8 cellular contexts compared by ENCODE assay signal in the genomic region with DNA sequence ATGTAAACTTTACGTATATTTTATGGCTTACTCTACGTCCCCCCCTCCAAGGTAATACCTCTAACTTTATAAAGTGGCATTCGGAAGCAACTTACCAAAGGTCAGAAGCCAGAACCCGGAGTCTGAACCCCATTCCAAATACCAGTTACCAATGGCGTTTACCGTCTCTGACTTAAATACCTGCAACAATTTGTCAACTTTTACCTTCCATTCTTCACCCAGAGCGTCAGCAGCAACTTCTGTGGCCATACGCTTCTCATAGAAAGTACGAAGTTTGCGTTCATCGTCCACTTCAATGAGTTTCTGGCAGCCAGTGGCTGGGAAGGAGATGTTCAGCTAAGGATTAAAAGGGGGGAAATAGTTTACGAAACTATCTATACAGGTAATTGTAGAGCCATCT. TPM values are rescaled to one million over a fixed set of nuclear protein-coding genes. Genes with fewer than 3 reads are reported as not detected.
DNase-seq lines count a peak whose midpoint lies in the region; ATAC-seq and TF ChIP-seq lines count a peak whose summit lies in the region.

No MANE protein-coding gene starts in this region.

- peaks cover 46% of the 10 kb centered on the region for H3K36me3 ChIP-seq in GM23338 (ENCODE audit: insufficient read depth)
- peaks cover 23 to 44% (median 29%) of the 10 kb centered on the region in 4 donors for H3K36me3 ChIP-seq in sigmoid colon

- H4K20me1 ChIP-seq in GM23338 (replicated peaks; ENCODE audit: insufficient read depth), result peaks cover 27% of the 10 kb centered on the region

- no peak for TF ChIP-seq POLR2A in sigmoid colon (IDR thresholded peaks at IDR 0.05)

- TF ChIP-seq CTCF in GM23338 (conservative IDR thresholded peaks at IDR 0.05; ENCODE audit: low read depth in 2 of 2), result no peak
- TF ChIP-seq CTCF in VCaP (conservative IDR thresholded peaks at IDR 0.05), result no peak
- no peak for TF ChIP-seq CTCF in fibroblast of pulmonary artery (IDR thresholded peaks at IDR 0.05; ENCODE audit: low read length, missing control alignments)
- TF ChIP-seq CTCF in sigmoid colon (IDR thresholded peaks at IDR 0.05), result no peak

- peak overlapping the region; percentile 100 for H3K27ac Mint-ChIP-seq in GM23338

- H2AFZ ChIP-seq in GM23338, result no peak overlapping the region

- DNase-seq in GM23338 (ENCODE audit: low spot score) (no peak), fibroblast of pulmonary artery (ENCODE audit: low read depth) (no peak), sigmoid colon (no peak), AG08395 (ENCODE audit: low spot score) (no peak), HUDEP-2 (lab: John Stamatoyannopoulos, UW; ENCODE audit: unreplicated experiment in 76 of 76) (no peak)

- peaks cover 3% of the 10 kb centered on the region; the same call in 2 of the 3 replicates for H3K9me3 Mint-ChIP-seq in GM23338

- 1 to 5% methylated on average over 12 of the region's 12 CpGs for WGBS in sigmoid colon, 2 donors

- peaks cover 45% of the 10 kb centered on the region for H3F3A ChIP-seq in GM23338 (replicated peaks; ENCODE audit: low read depth)

- H3K4me3 ChIP-seq in GM23338 (peak overlapping the region; percentile 97), fibroblast of pulmonary artery (replicated peaks; ENCODE audit: low read depth, low read length) (peak overlapping the region; percentile 73), sigmoid colon (peak overlapping the region; percentile 40 to 67 (median 64))

- peak overlapping the region; percentile 99 for H3K4me2 ChIP-seq in GM23338

- H3K27me3 ChIP-seq in GM23338 (ENCODE audit: insufficient read depth) (no peaks in the 10 kb centered on the region), sigmoid colon (no peaks in the 10 kb centered on the region)

- H3K4me3 Mint-ChIP-seq in GM23338, result peak overlapping the region; percentile 100

- H3K79me2 ChIP-seq in GM23338 (replicated peaks; ENCODE audit: insufficient read depth), result peaks cover 35% of the 10 kb centered on the region

- no peak for TF ChIP-seq EP300 in sigmoid colon (IDR thresholded peaks at IDR 0.05)

- peaks cover 26% of the 10 kb centered on the region for H3K27me3 Mint-ChIP-seq in GM23338 (ENCODE audit: insufficient read depth, low read depth, poor library complexity)

- intact Hi-C loops in sigmoid colon (cut with DNase I), result loop anchor here (10.0 kb wide), 1 partner anchor 254 kb away; a partner anchor contains a TSS

- H3K27ac ChIP-seq in GM23338 (ENCODE audit: low read depth) (peak overlapping the region; percentile 96), VCaP (peak overlapping the region; percentile 93), sigmoid colon (peak overlapping the region; percentile 87 to 93 (median 90))

- peaks cover 23% of the 10 kb centered on the region for H3K4me1 Mint-ChIP-seq in GM23338

- H3K4me1 ChIP-seq in GM23338 (ENCODE audit: insufficient read depth) (peaks cover 23% of the 10 kb centered on the region), sigmoid colon (peaks cover 3 to 30% (median 19%) of the 10 kb centered on the region in 4 donors)

- no peaks in the 10 kb centered on the region for H3K9me2 ChIP-seq in GM23338 (ENCODE audit: insufficient read depth)

- H3K9me3 ChIP-seq in sigmoid colon, result no peaks in the 10 kb centered on the region

- ATAC-seq in GM23338 (no peak), HG03139 (IDR thresholded peaks at IDR 0.05; ENCODE audit: unreplicated experiment) (no peak), GM18519 (IDR thresholded peaks at IDR 0.05; ENCODE audit: low FRiP score, unreplicated experiment) (no peak)

- H3K36me3 Mint-ChIP-seq in GM23338 (ENCODE audit: low read depth), result peaks cover 61% of the 10 kb centered on the region

TF ChIP-seq in GM23338, 12 proteins besides CTCF, POLR2A, EP300 and RAD21 (continues in another document):
- no peak for TF ChIP-seq ZNF331 (CRISPR knock-in tag; IDR thresholded peaks at IDR 0.05; ENCODE audit: low read depth)
- TF ChIP-seq ZNF114 (CRISPR knock-in tag; IDR thresholded peaks at IDR 0.05), result no peak
- TF ChIP-seq CREB1 (CRISPR knock-in tag; IDR thresholded peaks at IDR 0.05; ENCODE audit: low read depth), result no peak
- TF ChIP-seq EZH2 (IDR thresholded peaks at IDR 0.05; ENCODE audit: low read depth, unreplicated experiment), result no peak
- TF ChIP-seq, protein P1, sequence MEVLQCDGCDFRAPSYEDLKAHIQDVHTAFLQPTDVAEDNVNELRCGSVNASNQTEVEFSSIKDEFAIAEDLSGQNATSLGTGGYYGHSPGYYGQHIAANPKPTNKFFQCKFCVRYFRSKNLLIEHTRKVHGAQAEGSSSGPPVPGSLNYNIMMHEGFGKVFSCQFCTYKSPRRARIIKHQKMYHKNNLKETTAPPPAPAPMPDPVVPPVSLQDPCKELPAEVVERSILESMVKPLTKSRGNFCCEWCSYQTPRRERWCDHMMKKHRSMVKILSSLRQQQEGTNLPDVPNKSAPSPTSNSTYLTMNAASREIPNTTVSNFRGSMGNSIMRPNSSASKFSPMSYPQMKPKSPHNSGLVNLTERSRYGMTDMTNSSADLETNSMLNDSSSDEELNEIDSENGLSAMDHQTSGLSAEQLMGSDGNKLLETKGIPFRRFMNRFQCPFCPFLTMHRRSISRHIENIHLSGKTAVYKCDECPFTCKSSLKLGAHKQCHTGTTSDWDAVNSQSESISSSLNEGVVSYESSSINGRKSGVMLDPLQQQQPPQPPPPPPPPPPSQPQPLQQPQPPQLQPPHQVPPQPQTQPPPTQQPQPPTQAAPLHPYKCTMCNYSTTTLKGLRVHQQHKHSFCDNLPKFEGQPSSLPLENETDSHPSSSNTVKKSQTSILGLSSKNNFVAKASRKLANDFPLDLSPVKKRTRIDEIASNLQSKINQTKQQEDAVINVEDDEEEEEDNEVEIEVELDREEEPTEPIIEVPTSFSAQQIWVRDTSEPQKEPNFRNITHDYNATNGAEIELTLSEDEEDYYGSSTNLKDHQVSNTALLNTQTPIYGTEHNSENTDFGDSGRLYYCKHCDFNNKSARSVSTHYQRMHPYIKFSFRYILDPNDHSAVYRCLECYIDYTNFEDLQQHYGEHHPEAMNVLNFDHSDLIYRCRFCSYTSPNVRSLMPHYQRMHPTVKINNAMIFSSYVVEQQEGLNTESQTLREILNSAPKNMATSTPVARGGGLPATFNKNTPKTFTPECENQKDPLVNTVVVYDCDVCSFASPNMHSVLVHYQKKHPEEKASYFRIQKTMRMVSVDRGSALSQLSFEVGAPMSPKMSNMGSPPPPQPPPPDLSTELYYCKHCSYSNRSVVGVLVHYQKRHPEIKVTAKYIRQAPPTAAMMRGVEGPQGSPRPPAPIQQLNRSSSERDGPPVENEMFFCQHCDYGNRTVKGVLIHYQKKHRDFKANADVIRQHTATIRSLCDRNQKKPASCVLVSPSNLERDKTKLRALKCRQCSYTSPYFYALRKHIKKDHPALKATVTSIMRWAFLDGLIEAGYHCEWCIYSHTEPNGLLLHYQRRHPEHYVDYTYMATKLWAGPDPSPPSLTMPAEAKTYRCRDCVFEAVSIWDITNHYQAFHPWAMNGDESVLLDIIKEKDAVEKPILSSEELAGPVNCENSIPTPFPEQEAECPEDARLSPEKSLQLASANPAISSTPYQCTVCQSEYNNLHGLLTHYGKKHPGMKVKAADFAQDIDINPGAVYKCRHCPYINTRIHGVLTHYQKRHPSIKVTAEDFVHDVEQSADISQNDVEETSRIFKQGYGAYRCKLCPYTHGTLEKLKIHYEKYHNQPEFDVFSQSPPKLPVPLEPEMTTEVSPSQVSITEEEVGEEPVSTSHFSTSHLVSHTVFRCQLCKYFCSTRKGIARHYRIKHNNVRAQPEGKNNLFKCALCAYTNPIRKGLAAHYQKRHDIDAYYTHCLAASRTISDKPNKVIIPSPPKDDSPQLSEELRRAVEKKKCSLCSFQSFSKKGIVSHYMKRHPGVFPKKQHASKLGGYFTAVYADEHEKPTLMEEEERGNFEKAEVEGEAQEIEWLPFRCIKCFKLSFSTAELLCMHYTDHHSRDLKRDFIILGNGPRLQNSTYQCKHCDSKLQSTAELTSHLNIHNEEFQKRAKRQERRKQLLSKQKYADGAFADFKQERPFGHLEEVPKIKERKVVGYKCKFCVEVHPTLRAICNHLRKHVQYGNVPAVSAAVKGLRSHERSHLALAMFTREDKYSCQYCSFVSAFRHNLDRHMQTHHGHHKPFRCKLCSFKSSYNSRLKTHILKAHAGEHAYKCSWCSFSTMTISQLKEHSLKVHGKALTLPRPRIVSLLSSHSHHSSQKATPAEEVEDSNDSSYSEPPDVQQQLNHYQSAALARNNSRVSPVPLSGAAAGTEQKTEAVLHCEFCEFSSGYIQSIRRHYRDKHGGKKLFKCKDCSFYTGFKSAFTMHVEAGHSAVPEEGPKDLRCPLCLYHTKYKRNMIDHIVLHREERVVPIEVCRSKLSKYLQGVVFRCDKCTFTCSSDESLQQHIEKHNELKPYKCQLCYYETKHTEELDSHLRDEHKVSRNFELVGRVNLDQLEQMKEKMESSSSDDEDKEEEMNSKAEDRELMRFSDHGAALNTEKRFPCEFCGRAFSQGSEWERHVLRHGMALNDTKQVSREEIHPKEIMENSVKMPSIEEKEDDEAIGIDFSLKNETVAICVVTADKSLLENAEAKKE (CRISPR knock-in tag; IDR thresholded peaks at IDR 0.05), result no peak
- no peak for TF ChIP-seq POLR2AphosphoS5 (IDR thresholded peaks at IDR 0.05; ENCODE audit: low read depth)
- TF ChIP-seq JUNB (IDR thresholded peaks at IDR 0.05; ENCODE audit: unreplicated experiment), result no peak
- TF ChIP-seq EZH2phosphoT487 (IDR thresholded peaks at IDR 0.05; ENCODE audit: unreplicated experiment), result no peak
- no peak for TF ChIP-seq NANOG (IDR thresholded peaks at IDR 0.05; ENCODE audit: borderline replicate concordance)
- no peak for TF ChIP-seq STAT1 (IDR thresholded peaks at IDR 0.05; ENCODE audit: unreplicated experiment)
- TF ChIP-seq, protein P2, sequence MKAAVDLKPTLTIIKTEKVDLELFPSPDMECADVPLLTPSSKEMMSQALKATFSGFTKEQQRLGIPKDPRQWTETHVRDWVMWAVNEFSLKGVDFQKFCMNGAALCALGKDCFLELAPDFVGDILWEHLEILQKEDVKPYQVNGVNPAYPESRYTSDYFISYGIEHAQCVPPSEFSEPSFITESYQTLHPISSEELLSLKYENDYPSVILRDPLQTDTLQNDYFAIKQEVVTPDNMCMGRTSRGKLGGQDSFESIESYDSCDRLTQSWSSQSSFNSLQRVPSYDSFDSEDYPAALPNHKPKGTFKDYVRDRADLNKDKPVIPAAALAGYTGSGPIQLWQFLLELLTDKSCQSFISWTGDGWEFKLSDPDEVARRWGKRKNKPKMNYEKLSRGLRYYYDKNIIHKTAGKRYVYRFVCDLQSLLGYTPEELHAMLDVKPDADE (IDR thresholded peaks at IDR 0.05), result no peak

RNA-seq across cellular contexts. Expression of a gene that starts 0.8 kb away (rescaled TPM):
- 1,381 and 1,563 TPM in 2 replicates for total RNA-seq in GM23338 (2014; rRNA removed; shearing (Covaris generic))
- polyA plus RNA-seq in GM23338 (2016; fragmentation: Nextera tagmentation; extraction: Ambion mirVana), result 2,733 and 2,894 TPM in 2 replicates
- total RNA-seq in sigmoid colon, result 1,000 to 10,000 TPM; 1,146 to 1,927 (median 1,689) TPM
- polyA plus RNA-seq in sigmoid colon, result 1,000 to 10,000 TPM; 3,030 to 4,732 (median 3,156) TPM

RNA-seq across cellular contexts. Expression of a gene that starts 29.5 kb away (rescaled TPM):
- 11.6 and 14.6 TPM in 2 replicates for total RNA-seq in GM23338 (2014; rRNA removed; shearing (Covaris generic))
- 0.87 and 1.3 TPM in 2 replicates for polyA plus RNA-seq in GM23338 (2016; fragmentation: Nextera tagmentation; extraction: Ambion mirVana)
- 1 to 10 TPM; 3.1 to 4.3 (median 3.4) TPM for total RNA-seq in sigmoid colon
- polyA plus RNA-seq in sigmoid colon, result 1 to 10 TPM; 1.2 to 1.8 (median 1.3) TPM
